Comparison of ENCODE assay signal across 1 cellular context in genomic region chr10:101072923-101073322, GRCh38.
TF ChIP-seq lines count a peak whose summit lies in the region.

No MANE protein-coding gene starts in this region.

TF ChIP-seq in HepG2, 621 proteins besides CTCF, POLR2A, EP300 and RAD21:
- peak; percentile 87 for TF ChIP-seq ATF7 (IDR thresholded peaks at IDR 0.05)
- no peak for TF ChIP-seq ATF7 (CRISPR knock-in tag; IDR thresholded peaks at IDR 0.05)
- no peak for TF ChIP-seq ZNF496 (CRISPR knock-in tag; IDR thresholded peaks at IDR 0.05; ENCODE audit: insufficient replicate concordance)
- TF ChIP-seq ZNF431 (CRISPR knock-in tag; IDR thresholded peaks at IDR 0.05; ENCODE audit: borderline replicate concordance, low read depth) = no peak
TF ChIP-seq in HepG2: peak in this region for 1.
